ENCODE assay signal across 10 cellular contexts in genomic region chrX:110795645-110796510, GRCh38. TPM values are rescaled to one million over a fixed set of nuclear protein-coding genes. Genes with fewer than 3 reads are reported as not detected.
A peak's percentile ranks its signal among the peaks of the same experiment; 100 is the strongest.
DNase-seq lines count a peak whose midpoint lies in the region; ATAC-seq and TF ChIP-seq lines count a peak whose summit lies in the region.
"Had no signal": no experiment of that assay in that cellular context is flagged by ENCODE, and none has a peak within 500 bp of the region (broad histone marks: within the 10 kb centered on the region; RNA-seq: fewer than 3 reads in every experiment).

Gene CHRDL1 (minus strand): TSS chrX:110795817. CDS start chrX:110792181, 3,636 bp downstream.

- no peak for TF ChIP-seq CTCF in WERI-Rb-1 (IDR thresholded peaks at IDR 0.05; ENCODE audit: low read depth, low read length)
- TF ChIP-seq CTCF in right atrium auricular region (IDR thresholded peaks at IDR 0.05), result no peak

- ATAC-seq in HG02610 (IDR thresholded peaks at IDR 0.05; ENCODE audit: unreplicated experiment) (no peak), T-helper 17 cell (no peak)

- no peak within 1 kb of the TSS for H3K4me3 Mint-ChIP-seq in T-helper 17 cell
- H3K4me3 Mint-ChIP-seq: CD4-positive, CD25-positive, alpha-beta regulatory T cell had no signal

- peak within 1 kb of the TSS; percentile 38 for H3K4me3 ChIP-seq in WERI-Rb-1 (ENCODE audit: low read depth, low read length)
- peak within 1 kb of the TSS; percentile 9 to 38 for H3K4me3 ChIP-seq in right atrium auricular region

- H3K36me3 Mint-ChIP-seq in T-helper 17 cell (ENCODE audit: low read depth), result no peaks in the 10 kb centered on the region
- H3K36me3 Mint-ChIP-seq: CD4-positive, CD25-positive, alpha-beta regulatory T cell had no signal

- no peaks in the 10 kb centered on the region for H3K4me1 Mint-ChIP-seq in T-helper 17 cell

- H3K36me3 ChIP-seq in WERI-Rb-1, result no peaks in the 10 kb centered on the region
- no peaks in the 10 kb centered on the region for H3K36me3 ChIP-seq in right atrium auricular region

- no peak within 1 kb of the TSS for H3K27ac ChIP-seq in WERI-Rb-1
- H3K27ac ChIP-seq in right atrium auricular region, result no peak within 1 kb of the TSS

- H3K4me1 ChIP-seq in right atrium auricular region, result no peaks in the 10 kb centered on the region

- H3K27me3 ChIP-seq in WERI-Rb-1 (ENCODE audit: insufficient read depth, low read depth, severe bottlenecking) (peaks cover 72% of the 10 kb centered on the region), right atrium auricular region (peaks cover 0 to 7% of the 10 kb centered on the region in 2 donors)

- peaks cover 11% of the 10 kb centered on the region for H3K27me3 Mint-ChIP-seq in T-helper 17 cell

- no peaks in the 10 kb centered on the region for H3K9me3 ChIP-seq in WERI-Rb-1 (ENCODE audit: severe bottlenecking)
- H3K9me3 ChIP-seq in right atrium auricular region, result peaks cover 0 to 4% of the 10 kb centered on the region in 2 donors
- no peaks in the 10 kb centered on the region for H3K9me3 ChIP-seq in T-helper 17 cell (ENCODE audit: control insufficient read depth, low read length, poor library complexity, severe bottlenecking)

- DNase-seq in NCI-H2081 (lab: John Stamatoyannopoulos, UW) (peak; percentile 70 to 80), NCI-H2081 treated with DMSO at 0.1 percent for 48 hours (lab: John Stamatoyannopoulos, UW) (no peak), WERI-Rb-1 (peak; percentile 20), right atrium auricular region (ENCODE audit: low spot score) (no peak), retina (peak; percentile 75), LoVo (ENCODE audit: low spot score) (no peak), T-helper 17 cell (no peak)
- DNase-seq: CD4-positive, CD25-positive, alpha-beta regulatory T cell had no signal

- H3K27ac Mint-ChIP-seq in T-helper 17 cell, result no peak within 1 kb of the TSS
- H3K27ac Mint-ChIP-seq: CD4-positive, CD25-positive, alpha-beta regulatory T cell had no signal

RNA-seq across cellular contexts. Expression of gene CHRDL1, which starts in this region (rescaled TPM):
- total RNA-seq in right atrium auricular region (10 to 100 TPM; 10.4 to 13.3 TPM), T-helper 17 cell (not detected)
- total RNA-seq: CD4-positive, CD25-positive, alpha-beta regulatory T cell; T-helper 1 cell treated with Interleukin-12 subunit alpha and Interleukin-12 subunit beta and Interleukin-4 antibody, amounts not matched to agents 30 ng/mL and 1 ng/mL, for 36 hours had no signal

Comparison
In these comparisons a context has a peak if more than half of its experiments do, and no peak if none do; other contexts are left out.
1. RNA of gene CHRDL1 (total RNA-seq): 10.4 to 13.3 TPM in right atrium auricular region; not detected in T-helper 17 cell; every median in the first group is over 10 times any median in the second.
2. DNase-seq: peak in NCI-H2081 (2 of 2), WERI-Rb-1 (single experiment) and retina (single experiment); none in NCI-H2081 treated with DMSO at 0.1 percent for 48 hours (single experiment), right atrium auricular region (single experiment), LoVo (single experiment) and T-helper 17 cell (0 of 3).